In genomic region chr14:102930753-102931579, GRCh38 we compare ENCODE assay signal across 8 cellular contexts. TPM values are rescaled to one million over a fixed set of nuclear protein-coding genes. Genes with fewer than 3 reads are reported as not detected.
DNase-seq lines count a peak whose midpoint lies in the region; ATAC-seq and TF ChIP-seq lines count a peak whose summit lies in the region.
"Had no signal": no experiment of that assay in that cellular context is flagged by ENCODE, and none has a peak within 500 bp of the region (broad histone marks: within the 10 kb centered on the region; RNA-seq: fewer than 3 reads in every experiment).

No MANE protein-coding gene starts in this region.

- no peaks in the 10 kb centered on the region for H3F3A ChIP-seq in PC-3 (ENCODE audit: low read length, unreplicated experiment)

- DNase-seq in H9: peak; percentile 81
- peak; percentile 62 for DNase-seq in PC-3
- DNase-seq in fibroblast of mammary gland (ENCODE audit: low read depth): peak; percentile 47
- DNase-seq in retinal pigment epithelial cell (ENCODE audit: low read depth): peak; percentile 34
- no peak for DNase-seq in cerebellar nuclear complex (lab: John Stamatoyannopoulos, UW)
- no peak for DNase-seq in COR-L47 (lab: John Stamatoyannopoulos, UW)
- DNase-seq: MM.1S had no signal

- H4K91ac ChIP-seq in H9 (ENCODE audit: insufficient read length, low read depth, low read length): no peak overlapping the region

- H4K20me1 ChIP-seq in H9 (ENCODE audit: control insufficient read depth, insufficient read depth, insufficient read length): no peaks in the 10 kb centered on the region
- no peaks in the 10 kb centered on the region for H4K20me1 ChIP-seq in PC-3 (ENCODE audit: low read length)

- H3K14ac ChIP-seq in H9 (ENCODE audit: insufficient read depth, low read length): no peak overlapping the region; the same call in 1 of the 2 replicates

- ATAC-seq in PC-3: peak; percentile 84
- ATAC-seq in gastroesophageal sphincter: no peak

- no peak overlapping the region for H3K4me2 ChIP-seq in H9 (ENCODE audit: insufficient read depth, insufficient read length, low read length)
- peak overlapping the region; percentile 64 for H3K4me2 ChIP-seq in PC-3 (ENCODE audit: low read length)

- H2BK5ac ChIP-seq in H9 (ENCODE audit: insufficient read length, low read length): no peak overlapping the region

- CTCF ChIA-PET in PC-3 (lab: Charles Lee): no interaction called here

- H3K4ac ChIP-seq in H9 (ENCODE audit: low read depth, low read length): no peak overlapping the region

- no peak overlapping the region for H3T11ph ChIP-seq in H9 (ENCODE audit: low read length)

- H2BK20ac ChIP-seq in H9 (ENCODE audit: low read depth, low read length, poor library complexity, severe bottlenecking): no peak overlapping the region

- no peak overlapping the region for H4K8ac ChIP-seq in H9 (replicated peaks; ENCODE audit: insufficient read length, low read depth, low read length)

- no peaks in the 10 kb centered on the region; the same call in 1 of the 2 replicates for H3K36me3 ChIP-seq in PC-3 (ENCODE audit: low read depth, low read length)
- H3K36me3 ChIP-seq in gastroesophageal sphincter: peaks cover 0 to 40% of the 10 kb centered on the region in 2 donors

- no peak overlapping the region for H2AK5ac ChIP-seq in H9 (ENCODE audit: insufficient read length, low read length)

- H4K5ac ChIP-seq in H9 (ENCODE audit: insufficient read length, low read depth, low read length): no peak overlapping the region

- H3K9ac ChIP-seq in H9 (ENCODE audit: extremely low read depth, insufficient read length, low read length) (no peak overlapping the region), PC-3 (ENCODE audit: low read length) (no peak overlapping the region)

- peaks cover 46% of the 10 kb centered on the region for H3K27me3 Mint-ChIP-seq in H9 (ENCODE audit: low read depth)

- no peak for TF ChIP-seq CTCF in H9 (conservative IDR thresholded peaks at IDR 0.05)
- TF ChIP-seq CTCF in PC-3 (conservative IDR thresholded peaks at IDR 0.05; ENCODE audit: low read depth, low read length): no peak
- TF ChIP-seq CTCF in fibroblast of mammary gland (conservative IDR thresholded peaks at IDR 0.05; ENCODE audit: control insufficient read depth, insufficient read depth, low read depth, low read length): no peak
- TF ChIP-seq CTCF in retinal pigment epithelial cell (conservative IDR thresholded peaks at IDR 0.05; ENCODE audit: low read depth, low read length): no peak
- TF ChIP-seq CTCF in gastroesophageal sphincter (IDR thresholded peaks at IDR 0.05): no peak

- H3K27ac Mint-ChIP-seq in H9: no peak overlapping the region

- H3K4me3 Mint-ChIP-seq in H9: peak overlapping the region; percentile 14 to 35; a peak in 4 of 5 replicates

- H3K36me3 Mint-ChIP-seq in H9 (ENCODE audit: insufficient read depth in 1 of 3, low read depth in 3 of 3): peaks cover 2 to 34% (median 10%) of the 10 kb centered on the region in 3 experiments; a peak in 6 of 7 replicates

- H2BK12ac ChIP-seq in H9 (ENCODE audit: insufficient read length, low read depth, low read length): no peak overlapping the region

- H3K27ac ChIP-seq in H9 (ENCODE audit: insufficient read length, low read depth, low read length): no peak overlapping the region
- H3K27ac ChIP-seq in PC-3 (ENCODE audit: low read length): no peak overlapping the region
- no peak overlapping the region for H3K27ac ChIP-seq in gastroesophageal sphincter

- H3K4me1 ChIP-seq in H9 (ENCODE audit: insufficient read depth, low read length): no peaks in the 10 kb centered on the region
- peaks cover 8% of the 10 kb centered on the region; the same call in 1 of the 2 replicates for H3K4me1 ChIP-seq in PC-3 (ENCODE audit: insufficient read depth, low read length)
- peaks cover 9 to 30% (median 27%) of the 10 kb centered on the region in 3 donors for H3K4me1 ChIP-seq in gastroesophageal sphincter

- H3K4me3 ChIP-seq in PC-3 (ENCODE audit: low read length) (no peak overlapping the region), fibroblast of mammary gland (ENCODE audit: control insufficient read depth, low read depth, low read length) (no peak overlapping the region), retinal pigment epithelial cell (ENCODE audit: low read length) (no peak overlapping the region), gastroesophageal sphincter (peak overlapping the region in 1 of 2 donors; percentile 47)

- intact Hi-C loops in PC-3 (cut with micrococcal nuclease): no loop called here

- POLR2A ChIA-PET in PC-3 (lab: Charles Lee; ENCODE audit: unreplicated experiment): no interaction called here

- peaks cover 25% of the 10 kb centered on the region for H3K23me2 ChIP-seq in H9 (ENCODE audit: insufficient read length, low read depth, low read length, poor library complexity, severe bottlenecking)

- H3K18ac ChIP-seq in H9 (ENCODE audit: insufficient read length, low read depth, low read length): no peak overlapping the region

- no peaks in the 10 kb centered on the region for H3K79me1 ChIP-seq in H9 (ENCODE audit: insufficient read depth, low read depth, low read length, poor library complexity, severe bottlenecking)

- H3K23ac ChIP-seq in H9 (ENCODE audit: insufficient read length, low read depth, low read length): no peak overlapping the region

- H2BK120ac ChIP-seq in H9 (ENCODE audit: low read depth, low read length, poor library complexity, severe bottlenecking): no peak overlapping the region

- H3K9me3 Mint-ChIP-seq in H9: no peaks in the 10 kb centered on the region; a peak in 1 of 5 replicates

- no peak overlapping the region for H3K56ac ChIP-seq in H9 (ENCODE audit: insufficient read length, low read depth, low read length)

- no peaks in the 10 kb centered on the region for H3K79me2 ChIP-seq in H9 (ENCODE audit: insufficient read depth, low read length)
- no peaks in the 10 kb centered on the region for H3K79me2 ChIP-seq in PC-3 (ENCODE audit: low read length)

- TF ChIP-seq POLR2A in gastroesophageal sphincter (IDR thresholded peaks at IDR 0.05): no peak

- no CpG with 5 or more reads among the region's 34 CpGs for WGBS in H9 (ENCODE audit: extremely low coverage, insufficient read length, low lambda C conversion rate)
- WGBS in gastroesophageal sphincter (ENCODE audit: low coverage in 1 of 2), 2 donors: 84 to 87% methylated on average over 6 to 7 of the region's 34 CpGs

- H2AFZ ChIP-seq in H9 (ENCODE audit: low read length): no peak overlapping the region
- H2AFZ ChIP-seq in PC-3 (ENCODE audit: low read length): no peak overlapping the region

- no peak for TF ChIP-seq EP300 in gastroesophageal sphincter (IDR thresholded peaks at IDR 0.05)

- H3K9me2 ChIP-seq in PC-3 (replicated peaks; ENCODE audit: low read length): no peaks in the 10 kb centered on the region

- no TSS peak for BruUV-seq in PC-3 (replicated peaks; lab: Mats Ljungman, UMichigan)

- H3K27me3 ChIP-seq in H9 (ENCODE audit: insufficient read depth, low read length) (peaks cover 12% of the 10 kb centered on the region), PC-3 (ENCODE audit: low read length) (peaks cover 5% of the 10 kb centered on the region), gastroesophageal sphincter (peaks cover 50% of the 10 kb centered on the region)

- H2BK15ac ChIP-seq in H9 (ENCODE audit: low read depth, low read length): no peak overlapping the region

- peaks cover 10 to 12% of the 10 kb centered on the region in 2 experiments for H3K4me1 Mint-ChIP-seq in H9

- no peaks in the 10 kb centered on the region for H3K9me3 ChIP-seq in H9 (ENCODE audit: control insufficient read depth, low read depth, low read length)
- H3K9me3 ChIP-seq in PC-3 (ENCODE audit: low read length): no peaks in the 10 kb centered on the region
- H3K9me3 ChIP-seq in gastroesophageal sphincter: no peaks in the 10 kb centered on the region

RNA-seq across cellular contexts. Expression of gene AMN, which starts 8.5 kb away (rescaled TPM):
- total RNA-seq in H9 (2021) (1.9 and 2.2 TPM in 2 replicates), PC-3 (2014; rRNA removed) (0.17 TPM in 1 of 2 replicates, not detected in the other), gastroesophageal sphincter (under 1 TPM in 1 of 4 donors, not detected in 3; 0.59 TPM)

Comparison
In these comparisons a context has a peak if more than half of its experiments do, and no peak if none do; other contexts are left out.
1. DNase-seq: peak in H9 (single experiment), PC-3 (single experiment), fibroblast of mammary gland (single experiment) and retinal pigment epithelial cell (single experiment); none in cerebellar nuclear complex (0 of 2) and COR-L47 (single experiment).